In genomic region chr13:34933349-34933748, GRCh38 we compare ENCODE assay signal across 21 cellular contexts. TPM values are rescaled to one million over a fixed set of nuclear protein-coding genes. Genes with fewer than 3 reads are reported as not detected.
DNase-seq lines count a peak whose midpoint lies in the region; ATAC-seq, FAIRE-seq and TF ChIP-seq lines count a peak whose summit lies in the region.
"Had no signal": no experiment of that assay in that cellular context is flagged by ENCODE, and none has a peak within 500 bp of the region (broad histone marks: within the 10 kb centered on the region; RNA-seq: fewer than 3 reads in every experiment).

No MANE protein-coding gene starts in this region.

- no peak for ATAC-seq in natural killer cell

- H3K4me1 ChIP-seq in uterus: no peaks in the 10 kb centered on the region

- H3K4me3 Mint-ChIP-seq in natural killer cell: no peak overlapping the region
- H3K4me3 Mint-ChIP-seq: HFFc6; T-helper 2 cell treated with Interferon-gamma antibody and Interleukin-4, amounts not matched to agents 5 μg/mL and 100 μg/mL, for 36 hours had no signal

- H3K27ac ChIP-seq in uterus: no peak overlapping the region

- no peaks in the 10 kb centered on the region for H3K36me3 ChIP-seq in uterus
- H3K36me3 ChIP-seq: MG63 had no signal

- no peak overlapping the region for H3K4me3 ChIP-seq in epithelial cell of esophagus (ENCODE audit: low read length)
- no peak overlapping the region for H3K4me3 ChIP-seq in uterus
- H3K4me3 ChIP-seq: MG63 had no signal

- intact Hi-C loops in natural killer cell (cut with micrococcal nuclease) (no loop called here), uterus (cut with DNase I; ENCODE audit: low total_unique reads) (no loop called here)

- no peaks in the 10 kb centered on the region for H3K9me3 ChIP-seq in uterus
- H3K9me3 ChIP-seq: MG63 had no signal

- DNase-seq in NCI-H146 (lab: John Stamatoyannopoulos, UW): peak; percentile 3
- no peak for DNase-seq in NCI-H146 treated with DMSO at 0.1 percent for 48 hours (lab: John Stamatoyannopoulos, UW; ENCODE audit: unreplicated experiment)
- peak; percentile 83 for DNase-seq in DMS79 treated with DMSO at 0.1 percent for 48 hours (lab: John Stamatoyannopoulos, UW)
- peak; percentile 8 for DNase-seq in NCI-H510A (lab: John Stamatoyannopoulos, UW)
- DNase-seq in epithelial cell of esophagus (ENCODE audit: low read depth): peak; percentile 15
- no peak for DNase-seq in natural killer cell
- DNase-seq in uterus: no peak
- DNase-seq in GM19239 (ENCODE audit: insufficient read length, low spot score): no peak
- DNase-seq: C1 segment of cervical spinal cord, GOT3, HFFc6, KG1, MG63, NCI-H1092 treated with DMSO at 0.1 percent for 48 hours, NCI-H2081 treated with DMSO at 0.1 percent for 48 hours, NCI-H524 treated with DMSO at 0.1 percent for 48 hours, SHP77 treated with DMSO at 0.1 percent for 48 hours, SW 1271 had no signal

- TF ChIP-seq CTCF in epithelial cell of esophagus (IDR thresholded peaks at IDR 0.05; ENCODE audit: insufficient read depth, low read depth, low read length, missing control alignments) (no peak), natural killer cell (IDR thresholded peaks at IDR 0.05) (no peak), uterus (IDR thresholded peaks at IDR 0.05) (no peak)

- H3K36me3 Mint-ChIP-seq in natural killer cell: no peaks in the 10 kb centered on the region

- H3K9me3 Mint-ChIP-seq in natural killer cell: peaks cover 6 to 8% of the 10 kb centered on the region in 2 donors
- H3K9me3 Mint-ChIP-seq: HFFc6; T-helper 2 cell treated with Interferon-gamma antibody and Interleukin-4, amounts not matched to agents 5 μg/mL and 100 μg/mL, for 36 hours had no signal

- no peak overlapping the region for H3K27ac Mint-ChIP-seq in natural killer cell
- H3K27ac Mint-ChIP-seq: HFFc6; T-helper 2 cell treated with Interferon-gamma antibody and Interleukin-4, amounts not matched to agents 5 μg/mL and 100 μg/mL, for 36 hours had no signal

- H3K4me1 Mint-ChIP-seq in natural killer cell: no peaks in the 10 kb centered on the region

- FAIRE-seq in GM19239 (lab: Jason Lieb, UNC): no peak
- FAIRE-seq: A204.1, RCC 7860 had no signal

- no peak for TF ChIP-seq POLR2A in uterus (IDR thresholded peaks at IDR 0.05)

- peaks cover 0 to 2% of the 10 kb centered on the region in 2 donors for H3K27me3 Mint-ChIP-seq in natural killer cell (ENCODE audit: low read depth in 2 of 2)

- no peaks in the 10 kb centered on the region for H3K27me3 ChIP-seq in uterus

RNA-seq across cellular contexts. Expression of gene NBEA, which starts 8.7 kb away (rescaled TPM):
- under 1 TPM; 0.27 to 0.66 (median 0.33) TPM for total RNA-seq in natural killer cell
- total RNA-seq in uterus: 10 to 100 TPM; 15.6 to 58.1 (median 37.3) TPM

Comparison
In these comparisons a context has a peak if more than half of its experiments do, and no peak if none do; other contexts are left out.
1. DNase-seq: peak in NCI-H146 (single experiment), DMS79 treated with DMSO at 0.1 percent for 48 hours (single experiment), NCI-H510A (single experiment) and epithelial cell of esophagus (single experiment); none in NCI-H146 treated with DMSO at 0.1 percent for 48 hours (single experiment), natural killer cell (single experiment), uterus (0 of 2) and GM19239 (single experiment).
2. RNA of gene NBEA, which starts 8.7 kb away (total RNA-seq): 15.6 to 58.1 TPM in uterus; 0.27 to 0.66 TPM in natural killer cell; every median in the first group is over 10 times any median in the second.